34 cellular contexts compared by ENCODE assay signal in the genomic region with DNA sequence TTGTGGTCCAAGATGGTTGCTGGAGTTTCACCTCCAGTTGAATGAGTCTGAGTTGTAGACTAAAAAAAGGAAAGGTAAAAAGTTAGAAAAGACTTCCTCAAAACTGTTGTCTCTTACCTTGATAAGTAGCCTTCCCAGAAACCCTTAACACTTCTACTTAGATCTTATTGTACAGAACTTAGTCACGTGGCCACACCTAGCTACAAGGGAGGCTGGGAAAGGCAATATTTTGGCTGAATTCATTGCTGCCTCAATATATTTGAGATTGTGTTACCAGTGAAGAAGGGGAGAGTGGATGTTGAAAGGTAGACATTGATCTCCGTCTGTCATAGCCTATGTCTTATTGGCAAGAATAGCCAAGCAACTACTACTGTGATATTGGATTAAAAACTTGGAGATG.
"Had no signal": no experiment of that assay in that cellular context is flagged by ENCODE, and none has a peak within 500 bp of the region (broad histone marks: within the 10 kb centered on the region; RNA-seq: fewer than 3 reads in every experiment).

No MANE protein-coding gene starts in this region.

- H3K27ac Mint-ChIP-seq: activated CD4-positive, alpha-beta memory T cell treated with anti-CD3 and anti-CD28 coated beads for 36 hours; activated CD4-positive, alpha-beta T cell treated with anti-CD3 and anti-CD28 coated beads for 36 hours; activated CD4-positive, alpha-beta T cell treated with anti-CD3 and anti-CD28 coated beads, Interleukin-2, amount 10 ng/mL, durations not matched to agents 24 days and 14 days; activated CD8-positive, alpha-beta memory T cell treated with anti-CD3 and anti-CD28 coated beads, Interleukin-2, amount 10 ng/mL, durations not matched to agents 7 days and 5 days; activated CD8-positive, alpha-beta T cell treated with anti-CD3 and anti-CD28 coated beads, Interleukin-2, amount 10 ng/mL, durations not matched to agents 7 days and 5 days; activated naive CD8-positive, alpha-beta T cell treated with anti-CD3 and anti-CD28 coated beads, Interleukin-2, amount 10 ng/mL, durations not matched to agents 7 days and 5 days; activated T-helper 1 cell treated with anti-CD3 and anti-CD28 coated beads, Interleukin-12 subunit alpha, Interleukin-12 subunit beta, Interleukin-2, Interleukin-4 antibody, amounts not matched to agents 30 ng/mL and 10 ng/mL and 1 ng/mL, durations not matched to agents 14 hours and 24 hours and 36 hours; activated T-helper 2 cell treated with anti-CD3 and anti-CD28 coated beads, Interferon-gamma antibody, Interleukin-2, Interleukin-4, amounts not matched to agents 10 μg/mL and 5 μg/mL and 100 μg/mL, durations not matched to agents 14 hours and 24 hours and 36 hours; endodermal cell; T-helper 17 cell; T-helper 2 cell treated with Interferon-gamma antibody and Interleukin-4, amounts not matched to agents 5 μg/mL and 100 μg/mL, for 36 hours had no signal

- H3K4me1 ChIP-seq: breast epithelium, colonic mucosa, foreskin keratinocyte had no signal

- H3K4me3 ChIP-seq: ascending aorta, breast epithelium, cardiac muscle cell, colonic mucosa, esophagus muscularis mucosa, gastrocnemius medialis, heart left ventricle had no signal

- ATAC-seq: activated CD4-positive, alpha-beta T cell treated with anti-CD3 and anti-CD28 coated beads for 36 hours; activated CD8-positive, alpha-beta memory T cell treated with anti-CD3 and anti-CD28 coated beads, Interleukin-2, amount 10 ng/mL, durations not matched to agents 7 days and 5 days; activated CD8-positive, alpha-beta T cell treated with anti-CD3 and anti-CD28 coated beads, Interleukin-2, amount 10 ng/mL, durations not matched to agents 7 days and 5 days; foreskin keratinocyte; gastrocnemius medialis; heart left ventricle; T-helper 17 cell had no signal

- H3K27ac ChIP-seq: ascending aorta, breast epithelium, cardiac muscle cell, colonic mucosa, esophagus muscularis mucosa, foreskin keratinocyte, gastrocnemius medialis, heart left ventricle, WERI-Rb-1 had no signal

- DNase-seq: activated CD4-positive, alpha-beta memory T cell treated with anti-CD3 and anti-CD28 coated beads for 36 hours; activated CD4-positive, alpha-beta T cell treated with anti-CD3 and anti-CD28 coated beads for 36 hours; activated CD4-positive, alpha-beta T cell treated with anti-CD3 and anti-CD28 coated beads, Interleukin-2, amount 10 ng/mL, durations not matched to agents 24 days and 14 days; activated CD4-positive, CD25-positive, alpha-beta regulatory T cell; activated CD4-positive, CD25-positive, alpha-beta regulatory T cell treated with anti-CD3 and anti-CD28 coated beads, Interleukin-2, amount 50 U/mL, for 72 hours; activated CD8-positive, alpha-beta memory T cell treated with anti-CD3 and anti-CD28 coated beads, Interleukin-2, amount 10 ng/mL, durations not matched to agents 7 days and 5 days; activated CD8-positive, alpha-beta memory T cell treated with anti-CD3 and anti-CD28 coated beads, Interleukin-2, amount 50 U/mL, for 4 hours; activated CD8-positive, alpha-beta T cell treated with anti-CD3 and anti-CD28 coated beads, Interleukin-2, amount 10 ng/mL, durations not matched to agents 7 days and 5 days; activated effector memory CD4-positive, alpha-beta T cell treated with anti-CD3 and anti-CD28 coated beads, Interleukin-2, amount 50 U/mL, for 16 hours; activated naive CD4-positive, alpha-beta T cell treated with anti-CD3 and anti-CD28 coated beads, Interleukin-2, amount 50 U/mL, for 16 hours; activated naive CD8-positive, alpha-beta T cell treated with anti-CD3 and anti-CD28 coated beads, Interleukin-2, amount 10 ng/mL, durations not matched to agents 7 days and 5 days; activated T-cell treated with anti-CD3 and anti-CD28 coated beads, Interleukin-2, amount 50 U/mL, for 1 hour; activated T-cell treated with anti-CD3 and anti-CD28 coated beads, Interleukin-2, amount 50 U/mL, for 48 hours; central memory CD4-positive, alpha-beta T cell; cerebellar nuclear complex; colonic mucosa; effector memory CD4-positive, alpha-beta T cell; endodermal cell; foreskin keratinocyte; gastrocnemius medialis; glutamatergic neuron; heart left ventricle; T-helper 1 cell; T-helper 17 cell; T1000; WERI-Rb-1 had no signal

- H3K36me3 ChIP-seq: ascending aorta, breast epithelium, colonic mucosa had no signal

- H3K9me3 Mint-ChIP-seq: activated CD4-positive, alpha-beta memory T cell treated with anti-CD3 and anti-CD28 coated beads for 36 hours; activated CD4-positive, alpha-beta T cell treated with anti-CD3 and anti-CD28 coated beads, Interleukin-2, amount 10 ng/mL, durations not matched to agents 24 days and 14 days; activated naive CD8-positive, alpha-beta T cell treated with anti-CD3 and anti-CD28 coated beads, Interleukin-2, amount 10 ng/mL, durations not matched to agents 7 days and 5 days; activated T-helper 1 cell treated with anti-CD3 and anti-CD28 coated beads, Interleukin-12 subunit alpha, Interleukin-12 subunit beta, Interleukin-2, Interleukin-4 antibody, amounts not matched to agents 30 ng/mL and 10 ng/mL and 1 ng/mL, durations not matched to agents 14 hours and 24 hours and 36 hours; activated T-helper 2 cell treated with anti-CD3 and anti-CD28 coated beads, Interferon-gamma antibody, Interleukin-2, Interleukin-4, amounts not matched to agents 10 μg/mL and 5 μg/mL and 100 μg/mL, durations not matched to agents 14 hours and 24 hours and 36 hours; brain; endodermal cell; T-helper 2 cell treated with Interferon-gamma antibody and Interleukin-4, amounts not matched to agents 5 μg/mL and 100 μg/mL, for 36 hours had no signal

- H3K27me3 ChIP-seq: ascending aorta, breast epithelium, cardiac muscle cell, colonic mucosa, esophagus muscularis mucosa, foreskin keratinocyte, gastrocnemius medialis, heart left ventricle had no signal

- H3K4me3 Mint-ChIP-seq: activated CD4-positive, alpha-beta memory T cell treated with anti-CD3 and anti-CD28 coated beads for 36 hours; activated CD4-positive, alpha-beta T cell treated with anti-CD3 and anti-CD28 coated beads for 36 hours; activated CD4-positive, alpha-beta T cell treated with anti-CD3 and anti-CD28 coated beads, Interleukin-2, amount 10 ng/mL, durations not matched to agents 24 days and 14 days; activated CD8-positive, alpha-beta memory T cell treated with anti-CD3 and anti-CD28 coated beads, Interleukin-2, amount 10 ng/mL, durations not matched to agents 7 days and 5 days; activated CD8-positive, alpha-beta T cell treated with anti-CD3 and anti-CD28 coated beads, Interleukin-2, amount 10 ng/mL, durations not matched to agents 7 days and 5 days; activated naive CD8-positive, alpha-beta T cell treated with anti-CD3 and anti-CD28 coated beads, Interleukin-2, amount 10 ng/mL, durations not matched to agents 7 days and 5 days; activated T-helper 1 cell treated with anti-CD3 and anti-CD28 coated beads, Interleukin-12 subunit alpha, Interleukin-12 subunit beta, Interleukin-2, Interleukin-4 antibody, amounts not matched to agents 30 ng/mL and 10 ng/mL and 1 ng/mL, durations not matched to agents 14 hours and 24 hours and 36 hours; brain; endodermal cell; T-helper 17 cell; T-helper 2 cell treated with Interferon-gamma antibody and Interleukin-4, amounts not matched to agents 5 μg/mL and 100 μg/mL, for 36 hours had no signal

- H3K9me3 ChIP-seq: ascending aorta, breast epithelium, colonic mucosa, esophagus muscularis mucosa, gastrocnemius medialis, heart left ventricle had no signal

- H3K4me1 Mint-ChIP-seq: brain, endodermal cell had no signal

- H3K27me3 Mint-ChIP-seq: activated CD4-positive, alpha-beta memory T cell treated with anti-CD3 and anti-CD28 coated beads for 36 hours; activated CD4-positive, alpha-beta T cell treated with anti-CD3 and anti-CD28 coated beads for 36 hours; activated CD4-positive, alpha-beta T cell treated with anti-CD3 and anti-CD28 coated beads, Interleukin-2, amount 10 ng/mL, durations not matched to agents 24 days and 14 days; activated CD8-positive, alpha-beta memory T cell treated with anti-CD3 and anti-CD28 coated beads, Interleukin-2, amount 10 ng/mL, durations not matched to agents 7 days and 5 days; activated naive CD8-positive, alpha-beta T cell treated with anti-CD3 and anti-CD28 coated beads, Interleukin-2, amount 10 ng/mL, durations not matched to agents 7 days and 5 days; brain; T-helper 17 cell had no signal
